Comparison of ENCODE assay signal across 12 cellular contexts in genomic region chr6:120876405-120876804, GRCh38.
DNase-seq lines count a peak whose midpoint lies in the region; ATAC-seq lines count a peak whose summit lies in the region.
"Had no signal": no experiment of that assay in that cellular context is flagged by ENCODE, and none has a peak within 500 bp of the region (broad histone marks: within the 10 kb centered on the region; RNA-seq: fewer than 3 reads in every experiment).

No MANE protein-coding gene starts in this region.

- in situ Hi-C loops in KBM-7 (cut with MboI; ENCODE audit: low pct_unique_long_range_greater_than_20kb, low sequenced_read_pairs), result no loop called here

- DNase-seq in NCI-H748 (lab: John Stamatoyannopoulos, UW; ENCODE audit: unreplicated experiment) (no peak), NCI-H146 (lab: John Stamatoyannopoulos, UW) (no peak), KBM-7 (no peak), T-helper 1 cell (no peak)
- DNase-seq: activated CD8-positive, alpha-beta T cell treated with anti-CD3 and anti-CD28 coated beads, Interleukin-2, amount 10 ng/mL, durations not matched to agents 7 days and 5 days; aorta; EL; mammary epithelial cell; NCI-H2081 had no signal

- ATAC-seq in GM19397 (IDR thresholded peaks at IDR 0.05; ENCODE audit: unreplicated experiment) (peak; percentile 46), HG02840 (IDR thresholded peaks at IDR 0.05; ENCODE audit: low FRiP score, unreplicated experiment) (peak; percentile 53), HG03469 (IDR thresholded peaks at IDR 0.05; ENCODE audit: unreplicated experiment) (peak; percentile 27)
- ATAC-seq: activated CD8-positive, alpha-beta T cell treated with anti-CD3 and anti-CD28 coated beads, Interleukin-2, amount 10 ng/mL, durations not matched to agents 7 days and 5 days had no signal
